Comparison of ENCODE assay signal across 7 cellular contexts in genomic region chr2:209102319-209102718, GRCh38.
"Had no signal": no experiment of that assay in that cellular context is flagged by ENCODE, and none has a peak within 500 bp of the region (broad histone marks: within the 10 kb centered on the region; RNA-seq: fewer than 3 reads in every experiment).

No MANE protein-coding gene starts in this region.

- H3K9ac ChIP-seq: KMS-11 had no signal

- H3K4me3 ChIP-seq: K562 had no signal

- H3K27ac ChIP-seq: HL-60, KMS-11 had no signal

- H3K4me2 ChIP-seq: KMS-11 had no signal

- FAIRE-seq: HTR-8/SVneo, K562 had no signal

- DNase-seq: IMR-90, KBM-7, KG1 had no signal

- ATAC-seq: K562 had no signal
